9 cellular contexts compared by ENCODE assay signal in the genomic region with DNA sequence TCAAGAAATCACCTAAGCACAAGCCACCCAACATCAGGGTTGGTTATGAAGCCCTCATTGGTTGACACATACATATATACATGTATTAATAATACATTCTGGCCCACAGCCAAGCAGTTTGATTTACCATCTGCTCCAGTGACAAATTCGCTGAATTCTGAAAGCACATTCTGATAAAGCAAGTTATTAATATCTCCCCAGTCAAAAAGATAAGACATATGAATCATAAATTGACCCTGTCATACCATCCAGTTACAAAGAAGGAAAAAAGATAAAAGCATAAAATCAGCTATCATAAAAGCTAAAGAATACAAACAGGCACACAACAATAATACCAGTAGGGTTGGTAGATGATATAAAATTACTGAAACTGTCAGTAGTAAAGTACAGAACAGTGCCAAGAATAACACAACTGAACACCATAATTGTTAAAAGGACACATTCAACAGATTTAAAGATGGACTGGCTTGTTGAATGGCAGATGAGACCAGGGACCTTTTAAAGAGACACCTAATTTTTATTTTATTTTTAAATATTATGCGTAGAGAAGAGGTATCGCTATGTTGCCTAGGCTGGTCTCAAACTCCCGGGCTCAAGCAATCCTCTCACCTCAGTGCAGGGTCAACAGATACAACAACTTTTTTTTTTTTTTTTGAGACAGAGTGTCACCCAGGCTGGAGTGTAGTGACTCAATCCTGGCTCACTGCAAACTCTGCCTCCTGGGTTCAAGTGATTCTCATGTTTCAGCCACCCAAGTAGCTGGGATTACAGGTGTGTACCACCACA. TPM values are rescaled to one million over a fixed set of nuclear protein-coding genes. Genes with fewer than 3 reads are reported as not detected.
DNase-seq lines count a peak whose midpoint lies in the region; ATAC-seq and TF ChIP-seq lines count a peak whose summit lies in the region.
"Had no signal": no experiment of that assay in that cellular context is flagged by ENCODE, and none has a peak within 500 bp of the region (broad histone marks: within the 10 kb centered on the region; RNA-seq: fewer than 3 reads in every experiment).

No MANE protein-coding gene starts in this region.

- peak overlapping the region; percentile 25 for H3K4me3 Mint-ChIP-seq in activated CD8-positive, alpha-beta T cell treated with anti-CD3 and anti-CD28 coated beads for 36 hours

- POLR2A ChIA-PET in activated CD8-positive, alpha-beta T cell treated with anti-CD3 and anti-CD28 coated beads for 36 hours (lab: Charles Lee) = interaction anchor here (0.5 to 2.9 kb wide), 2 partner anchors 8 to 57 kb away, joined by 5 to 12 read pairs; partner anchors contain the start of gene SNX4

- H3K36me3 Mint-ChIP-seq in activated CD8-positive, alpha-beta T cell treated with anti-CD3 and anti-CD28 coated beads for 36 hours (ENCODE audit: low read depth) = peaks cover 64% of the 10 kb centered on the region

- intact Hi-C loops in activated CD8-positive, alpha-beta T cell treated with anti-CD3 and anti-CD28 coated beads for 36 hours (cut with micrococcal nuclease) = no loop called here
- intact Hi-C loops in Right ventricle myocardium inferior (cut with DNase I) = no loop called here

- H3K27ac Mint-ChIP-seq in activated CD8-positive, alpha-beta T cell treated with anti-CD3 and anti-CD28 coated beads for 36 hours = peak overlapping the region; percentile 81

- TF ChIP-seq CTCF in activated CD8-positive, alpha-beta T cell treated with anti-CD3 and anti-CD28 coated beads for 36 hours (IDR thresholded peaks at IDR 0.05) = no peak

- peaks cover 7% of the 10 kb centered on the region for H3K9me3 Mint-ChIP-seq in activated CD8-positive, alpha-beta T cell treated with anti-CD3 and anti-CD28 coated beads for 36 hours

- H3K4me1 Mint-ChIP-seq in activated CD8-positive, alpha-beta T cell treated with anti-CD3 and anti-CD28 coated beads for 36 hours (ENCODE audit: low read depth) = peaks cover 46% of the 10 kb centered on the region

- DNase-seq in EL (peak; percentile 66), lung microvascular endothelial cell (ENCODE audit: low read depth in 2 of 2) (peak; percentile 67 to 81), SW 1271 (lab: John Stamatoyannopoulos, UW) (no peak), Right ventricle myocardium inferior (ENCODE audit: missing footprints) (no peak)
- DNase-seq in activated CD8-positive, alpha-beta T cell treated with anti-CD3 and anti-CD28 coated beads for 36 hours = peak; percentile 73

- no peaks in the 10 kb centered on the region for H3K27me3 Mint-ChIP-seq in activated CD8-positive, alpha-beta T cell treated with anti-CD3 and anti-CD28 coated beads for 36 hours

- ATAC-seq in HG03103 (IDR thresholded peaks at IDR 0.05; ENCODE audit: low read depth, unreplicated experiment) (peak; percentile 47), GM18520 (IDR thresholded peaks at IDR 0.05; ENCODE audit: unreplicated experiment) (no peak), Right ventricle myocardium inferior (no peak), HG03378 (IDR thresholded peaks at IDR 0.05; ENCODE audit: unreplicated experiment) (no peak)
- ATAC-seq in activated CD8-positive, alpha-beta T cell treated with anti-CD3 and anti-CD28 coated beads for 36 hours = peak; percentile 90
- ATAC-seq: Panc1 had no signal

- CTCF ChIA-PET in activated CD8-positive, alpha-beta T cell treated with anti-CD3 and anti-CD28 coated beads for 36 hours (lab: Charles Lee) = no interaction called here

RNA-seq across cellular contexts. Expression of gene SNX4, which starts 7.7 kb away (rescaled TPM):
- 10 to 100 TPM; 28.3 to 31.3 TPM for total RNA-seq in activated CD8-positive, alpha-beta T cell treated with anti-CD3 and anti-CD28 coated beads for 36 hours
- 32.3 and 36.1 TPM in 2 replicates for total RNA-seq in lung microvascular endothelial cell
- 19.8 TPM for total RNA-seq in Right ventricle myocardium inferior

Comparison
In these comparisons a context has a peak if more than half of its experiments do, and no peak if none do; other contexts are left out.
1. DNase-seq: peak in EL (single experiment), activated CD8-positive, alpha-beta T cell treated with anti-CD3 and anti-CD28 coated beads for 36 hours (single experiment) and lung microvascular endothelial cell (2 of 2); none in SW 1271 (0 of 2) and Right ventricle myocardium inferior (single experiment).
2. ATAC-seq: peak in HG03103 (single experiment) and activated CD8-positive, alpha-beta T cell treated with anti-CD3 and anti-CD28 coated beads for 36 hours (single experiment); none in GM18520 (single experiment), Right ventricle myocardium inferior (single experiment) and HG03378 (single experiment).